8 cellular contexts compared by ENCODE assay signal in genomic region chr16:29290631-29291247, GRCh38.
DNase-seq lines count a peak whose midpoint lies in the region; ATAC-seq and TF ChIP-seq lines count a peak whose summit lies in the region.

No MANE protein-coding gene starts in this region.

- DNase-seq in AG08396 (ENCODE audit: low spot score) (peak; percentile 87), T-helper 9 cell (peak; percentile 57), astrocyte of the spinal cord (ENCODE audit: low read depth, low spot score) (peak; percentile 90), iPS DF 19.7 (ENCODE audit: low read depth, low spot score) (peak; percentile 48)
- no peak for DNase-seq in NK-92 treated with Interleukin-12 subunit alpha and Interleukin-12 subunit beta, amount 100 ng/mL, for 24 hours (lab: John Stamatoyannopoulos, UW)

- H3K36me3 ChIP-seq in skeletal muscle satellite cell (ENCODE audit: insufficient read depth, low read length), result no peaks in the 10 kb centered on the region

- in situ Hi-C loops in astrocyte of the spinal cord (cut with HindIII; ENCODE audit: low sequenced_read_pairs), result no loop called here

- peak; percentile 86 for ATAC-seq in GM19035 (IDR thresholded peaks at IDR 0.05; ENCODE audit: unreplicated experiment)
- peak; percentile 73 for ATAC-seq in HG03457 (IDR thresholded peaks at IDR 0.05; ENCODE audit: unreplicated experiment)

- peaks cover 14% of the 10 kb centered on the region for H3K4me1 ChIP-seq in skeletal muscle satellite cell (ENCODE audit: control insufficient read depth, insufficient read depth, low read length)

- peaks cover 6% of the 10 kb centered on the region for H3K27me3 ChIP-seq in skeletal muscle satellite cell (ENCODE audit: control insufficient read depth, insufficient read depth, low read length)

- TF ChIP-seq CTCF in astrocyte of the spinal cord (IDR thresholded peaks at IDR 0.05; ENCODE audit: low read depth, low read length), result no peak

- H3K4me2 ChIP-seq in skeletal muscle satellite cell (ENCODE audit: low read length), result peak overlapping the region; percentile 61

- peak overlapping the region; percentile 47 for H3K9ac ChIP-seq in skeletal muscle satellite cell (ENCODE audit: low read depth, low read length)

- H3K9me3 ChIP-seq in skeletal muscle satellite cell (replicated peaks; ENCODE audit: low read length), result no peaks in the 10 kb centered on the region

- no peak overlapping the region for H3K4me3 ChIP-seq in astrocyte of the spinal cord (ENCODE audit: low read depth, low read length)
- H3K4me3 ChIP-seq in skeletal muscle satellite cell (ENCODE audit: low read length), result peak overlapping the region; percentile 53
